8 cellular contexts compared by ENCODE assay signal in genomic region chr3:51682079-51682478, GRCh38. TPM values are rescaled to one million over a fixed set of nuclear protein-coding genes. Genes with fewer than 3 reads are reported as not detected.
DNase-seq lines count a peak whose midpoint lies in the region; ATAC-seq, FAIRE-seq and TF ChIP-seq lines count a peak whose summit lies in the region.

No MANE protein-coding gene starts in this region.

- peaks cover 50% of the 10 kb centered on the region for H3K36me3 Mint-ChIP-seq in T-helper 2 cell treated with Interferon-gamma antibody and Interleukin-4, amounts not matched to agents 5 μg/mL and 100 μg/mL, for 36 hours (ENCODE audit: low read depth)
- H3K36me3 Mint-ChIP-seq in astrocyte (ENCODE audit: low read depth, unreplicated experiment) = peaks cover 12% of the 10 kb centered on the region

- H4K20me1 ChIP-seq in astrocyte (ENCODE audit: insufficient read depth, low read length) = peaks cover 49% of the 10 kb centered on the region

- no peak overlapping the region for H3K9ac ChIP-seq in astrocyte (ENCODE audit: low read length)

- no peaks in the 10 kb centered on the region for H3K79me2 ChIP-seq in astrocyte (ENCODE audit: insufficient read depth, low read length)

- H3K27ac Mint-ChIP-seq in T-helper 2 cell treated with Interferon-gamma antibody and Interleukin-4, amounts not matched to agents 5 μg/mL and 100 μg/mL, for 36 hours = peak overlapping the region; percentile 88
- H3K27ac Mint-ChIP-seq in astrocyte (ENCODE audit: unreplicated experiment) = peak overlapping the region; percentile 22

- no peak overlapping the region for H3K27ac ChIP-seq in astrocyte (ENCODE audit: low read depth, low read length)
- peak overlapping the region in 1 of 2 donors; percentile 32 for H3K27ac ChIP-seq in small intestine (ENCODE audit: low read depth in 1 of 2, low read length in 1 of 2)

- FAIRE-seq in astrocyte (lab: Jason Lieb, UNC) (peak; percentile 96), small intestine (lab: Jason Lieb, UNC) (no peak)

- WGBS in small intestine, 3 donors = 24 to 36% (median 30%) methylated on average over 4 of the region's 4 CpGs

- H3K27me3 Mint-ChIP-seq in T-helper 2 cell treated with Interferon-gamma antibody and Interleukin-4, amounts not matched to agents 5 μg/mL and 100 μg/mL, for 36 hours (ENCODE audit: low read depth) = no peaks in the 10 kb centered on the region
- no peaks in the 10 kb centered on the region for H3K27me3 Mint-ChIP-seq in astrocyte (ENCODE audit: low read depth, unreplicated experiment)

- no peak overlapping the region for H2AFZ ChIP-seq in astrocyte (ENCODE audit: low read depth, low read length)

- H3K4me3 Mint-ChIP-seq in T-helper 2 cell treated with Interferon-gamma antibody and Interleukin-4, amounts not matched to agents 5 μg/mL and 100 μg/mL, for 36 hours = peak overlapping the region; percentile 89
- H3K4me3 Mint-ChIP-seq in astrocyte (ENCODE audit: unreplicated experiment) = no peak overlapping the region

- H3K4me1 ChIP-seq in astrocyte (ENCODE audit: insufficient read depth, low read length) = peaks cover 24% of the 10 kb centered on the region
- H3K4me1 ChIP-seq in small intestine (ENCODE audit: control insufficient read depth in 2 of 2, insufficient read depth in 1 of 2, low read depth in 1 of 2, low read length in 1 of 2) = peaks cover 0 to under 1% of the 10 kb centered on the region in 2 donors

- H3K9me3 ChIP-seq in astrocyte (ENCODE audit: insufficient read depth, low read depth, low read length) (no peaks in the 10 kb centered on the region), small intestine (ENCODE audit: control insufficient read depth, low read depth) (no peaks in the 10 kb centered on the region)

- TF ChIP-seq CTCF in astrocyte (IDR thresholded peaks at IDR 0.05; ENCODE audit: insufficient read depth, low read depth, low read length) = peak; percentile 78

- H3K4me1 Mint-ChIP-seq in T-helper 2 cell treated with Interferon-gamma antibody and Interleukin-4, amounts not matched to agents 5 μg/mL and 100 μg/mL, for 36 hours (ENCODE audit: low read depth) = peaks cover 82% of the 10 kb centered on the region
- H3K4me1 Mint-ChIP-seq in astrocyte (ENCODE audit: low read depth, unreplicated experiment) = peaks cover 29% of the 10 kb centered on the region

- H3K4me3 ChIP-seq in astrocyte (ENCODE audit: insufficient read depth, low read depth, low read length) (no peak overlapping the region), small intestine (ENCODE audit: low read depth in 1 of 2, low read length in 2 of 2) (no peak overlapping the region)

- DNase-seq in NCI-H2081 (lab: John Stamatoyannopoulos, UW) = peak; percentile 61 to 77
- DNase-seq in NCI-H2081 treated with DMSO at 0.1 percent for 48 hours (lab: John Stamatoyannopoulos, UW) = no peak
- peak; percentile 84 for DNase-seq in NAMALWA (ENCODE audit: low spot score)
- peak; percentile 78 for DNase-seq in T-helper 2 cell treated with Interferon-gamma antibody and Interleukin-4, amounts not matched to agents 5 μg/mL and 100 μg/mL, for 36 hours (ENCODE audit: low spot score)
- DNase-seq in astrocyte (ENCODE audit: low read depth) = peak; percentile 65
- DNase-seq in hypothalamus (lab: John Stamatoyannopoulos, UW) = peak in 30 of 51 donors; percentile 6 to 59 (median 29)
- peak; percentile 85 for DNase-seq in small intestine

- H3K36me3 ChIP-seq in astrocyte (ENCODE audit: insufficient read depth, low read length) (no peaks in the 10 kb centered on the region), small intestine (ENCODE audit: control insufficient read depth in 2 of 2, insufficient read depth in 2 of 2, low read length in 2 of 2) (peaks cover 3 to 4% of the 10 kb centered on the region in 2 donors)

- H3K4me2 ChIP-seq in astrocyte (ENCODE audit: low read length) = no peak overlapping the region

- H3K27me3 ChIP-seq in astrocyte (ENCODE audit: insufficient read depth, low read length) (no peaks in the 10 kb centered on the region), small intestine (ENCODE audit: control insufficient read depth in 2 of 2, insufficient read depth in 2 of 2, low read length in 2 of 2) (no peaks in the 10 kb centered on the region)

- peak; percentile 79 for ATAC-seq in HG02588 (IDR thresholded peaks at IDR 0.05; ENCODE audit: unreplicated experiment)

- H3K9me3 Mint-ChIP-seq in T-helper 2 cell treated with Interferon-gamma antibody and Interleukin-4, amounts not matched to agents 5 μg/mL and 100 μg/mL, for 36 hours = no peaks in the 10 kb centered on the region
- H3K9me3 Mint-ChIP-seq in astrocyte (ENCODE audit: unreplicated experiment) = no peaks in the 10 kb centered on the region

RNA-seq across cellular contexts. Expression of gene TEX264, which starts 11.0 kb away (rescaled TPM):
- 28.2 and 29.0 TPM in 2 replicates for total RNA-seq in astrocyte
- polyA plus RNA-seq in small intestine = 10 to 100 TPM; 66.2 to 85.7 (median 68.4) TPM

RNA-seq across cellular contexts. Expression of gene GRM2, which starts 24.8 kb away (rescaled TPM):
- 0.12 and 0.25 TPM in 2 replicates for total RNA-seq in astrocyte
- polyA plus RNA-seq in small intestine = under 1 TPM in 1 of 3 donors, not detected in 2; 0.18 TPM
